24 cellular contexts compared by ENCODE assay signal in the genomic region with DNA sequence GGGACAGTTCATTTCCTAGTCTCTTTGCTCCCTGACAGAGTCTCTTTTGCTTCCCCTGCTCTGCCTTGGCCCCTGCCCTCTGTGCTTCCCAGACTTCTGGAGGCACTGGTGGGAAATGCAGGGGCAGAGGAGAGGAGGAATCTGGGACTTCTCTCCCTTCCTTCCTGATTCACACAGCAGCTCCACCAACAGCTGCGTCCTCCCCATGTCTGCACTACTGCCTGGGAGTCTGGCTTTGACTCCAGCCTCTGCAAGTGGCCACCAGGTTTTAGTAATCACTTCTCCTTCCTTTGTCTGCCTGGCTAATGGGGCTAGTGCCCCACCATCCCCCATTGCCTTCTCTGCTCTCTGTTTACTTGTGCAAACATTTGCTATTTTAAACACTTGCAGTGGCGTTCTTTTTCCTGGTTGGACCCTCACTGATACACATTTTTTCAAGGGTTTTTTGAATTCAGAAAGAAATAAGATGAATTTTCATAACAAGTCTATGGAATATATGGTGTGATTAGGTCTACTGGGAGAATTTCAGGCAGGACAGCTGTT. TPM values are rescaled to one million over a fixed set of nuclear protein-coding genes. Genes with fewer than 3 reads are reported as not detected.
DNase-seq lines count a peak whose midpoint lies in the region; ATAC-seq, FAIRE-seq and TF ChIP-seq lines count a peak whose summit lies in the region.
"Had no signal": no experiment of that assay in that cellular context is flagged by ENCODE, and none has a peak within 500 bp of the region (broad histone marks: within the 10 kb centered on the region; RNA-seq: fewer than 3 reads in every experiment).

No MANE protein-coding gene starts in this region.

- H4K20me1 ChIP-seq in DND-41 (ENCODE audit: insufficient read depth, low read length) (no peaks in the 10 kb centered on the region), Loucy (ENCODE audit: insufficient read depth, low read length, poor library complexity, severe bottlenecking) (no peaks in the 10 kb centered on the region), K562 (replicated peaks; ENCODE audit: control insufficient read depth, insufficient read depth, low read length) (no peaks in the 10 kb centered on the region)

- peaks cover 10% of the 10 kb centered on the region for H3K9me3 Mint-ChIP-seq in natural killer cell treated with Interleukin-12 subunit alpha and Interleukin-12 subunit beta and Interleukin-15 and Interleukin-18, amount 100 ng/mL, for 72 hours

- CTCF ChIA-PET in K562 (lab: Yijun Ruan, JAX; ENCODE audit: low intra/inter-chr PET ratio), result no interaction called here

- H3K9me3 ChIP-seq in DND-41 (ENCODE audit: insufficient read depth, low read length, severe bottlenecking) (no peaks in the 10 kb centered on the region), Loucy (ENCODE audit: insufficient read depth, low read depth, low read length) (no peaks in the 10 kb centered on the region), K562 (replicated peaks; ENCODE audit: control insufficient read depth, insufficient read depth, low read depth, low read length) (no peaks in the 10 kb centered on the region; the same call in 1 of the 2 replicates), body of pancreas (no peaks in the 10 kb centered on the region), adrenal gland (replicated peaks in 1 of 3) (no peaks in the 10 kb centered on the region)
- H3K9me3 ChIP-seq: neutrophil, upper lobe of right lung had no signal

- peak overlapping the region; percentile 68 for H3K27ac ChIP-seq in DND-41 (ENCODE audit: low read length)
- no peak overlapping the region for H3K27ac ChIP-seq in K562 (ENCODE audit: extremely low read depth, low read depth, low read length)
- H3K27ac ChIP-seq in body of pancreas, result no peak overlapping the region
- no peak overlapping the region for H3K27ac ChIP-seq in adrenal gland
- H3K27ac ChIP-seq: brain microvascular endothelial cell, coronary artery, neutrophil, upper lobe of right lung had no signal

- H3K9me2 ChIP-seq in Loucy (replicated peaks; ENCODE audit: low read depth, low read length), result no peaks in the 10 kb centered on the region

- peaks cover 65 to 78% of the 10 kb centered on the region in 2 donors for H3K4me1 Mint-ChIP-seq in natural killer cell treated with Interleukin-12 subunit alpha and Interleukin-12 subunit beta and Interleukin-15 and Interleukin-18, amount 100 ng/mL, for 72 hours (ENCODE audit: low read depth in 2 of 2)

- H3K79me2 ChIP-seq in DND-41 (ENCODE audit: insufficient read depth, low read length) (no peaks in the 10 kb centered on the region), Loucy (ENCODE audit: insufficient read depth, low read length) (no peaks in the 10 kb centered on the region), K562 (ENCODE audit: control insufficient read depth, insufficient read depth, low read length) (no peaks in the 10 kb centered on the region)

- no peak overlapping the region for H3K4me3 ChIP-seq in DND-41 (ENCODE audit: low read depth in 1 of 2, low read length in 2 of 2)
- H3K4me3 ChIP-seq in Loucy (ENCODE audit: low read length, poor library complexity, severe bottlenecking), result peak overlapping the region; percentile 23
- no peak overlapping the region for H3K4me3 ChIP-seq in K562
- no peak overlapping the region for H3K4me3 ChIP-seq in body of pancreas
- H3K4me3 ChIP-seq in adrenal gland, result no peak overlapping the region
- H3K4me3 ChIP-seq: coronary artery, MG63, upper lobe of right lung had no signal

- H3K9ac ChIP-seq in DND-41 (ENCODE audit: low read depth, low read length) (no peak overlapping the region), Loucy (ENCODE audit: low read depth, low read length, poor library complexity, severe bottlenecking) (peak overlapping the region; percentile 43), K562 (ENCODE audit: insufficient read depth in 1 of 2, low read depth in 2 of 2, low read length in 2 of 2) (no peak overlapping the region)

- WGBS in K562 (ENCODE audit: insufficient coverage, low coverage, missing lambda C conversion rate), result 21% methylated on average over 2 of the region's 2 CpGs
- WGBS in body of pancreas, 2 donors, result 70 to 81% methylated on average over 2 of the region's 2 CpGs
- WGBS in adrenal gland, 4 donors, result 78 to 90% (median 82%) methylated on average over 2 of the region's 2 CpGs

- H3K27ac Mint-ChIP-seq in natural killer cell treated with Interleukin-12 subunit alpha and Interleukin-12 subunit beta and Interleukin-15 and Interleukin-18, amount 100 ng/mL, for 72 hours, result peak overlapping the region; percentile 89 to 93
- H3K27ac Mint-ChIP-seq: activated naive CD8-positive, alpha-beta T cell treated with anti-CD3 and anti-CD28 coated beads for 36 hours; activated T-helper 1 cell treated with anti-CD3 and anti-CD28 coated beads, Interleukin-12 subunit alpha, Interleukin-12 subunit beta, Interleukin-2, Interleukin-4 antibody, amounts not matched to agents 30 ng/mL and 10 ng/mL and 1 ng/mL, durations not matched to agents 14 hours and 24 hours and 36 hours; CD4-positive, alpha-beta memory T cell had no signal

- peak overlapping the region; percentile 36 for H3K4me3 Mint-ChIP-seq in natural killer cell treated with Interleukin-12 subunit alpha and Interleukin-12 subunit beta and Interleukin-15 and Interleukin-18, amount 100 ng/mL, for 72 hours
- H3K4me3 Mint-ChIP-seq: activated naive CD8-positive, alpha-beta T cell treated with anti-CD3 and anti-CD28 coated beads for 36 hours; activated T-helper 1 cell treated with anti-CD3 and anti-CD28 coated beads, Interleukin-12 subunit alpha, Interleukin-12 subunit beta, Interleukin-2, Interleukin-4 antibody, amounts not matched to agents 30 ng/mL and 10 ng/mL and 1 ng/mL, durations not matched to agents 14 hours and 24 hours and 36 hours had no signal

- no peaks in the 10 kb centered on the region for H3K27me3 ChIP-seq in DND-41 (ENCODE audit: insufficient read depth, low read length, poor library complexity)
- no peaks in the 10 kb centered on the region for H3K27me3 ChIP-seq in Loucy (ENCODE audit: insufficient read depth, low read length, poor library complexity, severe bottlenecking)
- H3K27me3 ChIP-seq in K562 (ENCODE audit: control insufficient read depth in 2 of 2, insufficient read depth in 2 of 2, low read length in 2 of 2), result no peaks in the 10 kb centered on the region
- no peaks in the 10 kb centered on the region for H3K27me3 ChIP-seq in body of pancreas
- no peaks in the 10 kb centered on the region for H3K27me3 ChIP-seq in adrenal gland
- H3K27me3 ChIP-seq: brain microvascular endothelial cell, MG63, neutrophil, upper lobe of right lung had no signal

- H3K4me1 ChIP-seq in DND-41 (ENCODE audit: insufficient read depth, low read length) (peaks cover 51% of the 10 kb centered on the region), Loucy (ENCODE audit: insufficient read depth, low read length, poor library complexity, severe bottlenecking) (peaks cover 71% of the 10 kb centered on the region), K562 (replicated peaks in 1 of 2; ENCODE audit: control insufficient read depth in 2 of 2, insufficient read depth in 2 of 2, low read length in 2 of 2) (peaks cover 0 to 6% of the 10 kb centered on the region in 2 experiments; a peak in 2 of 5 replicates), body of pancreas (no peaks in the 10 kb centered on the region), adrenal gland (replicated peaks in 1 of 2) (no peaks in the 10 kb centered on the region)
- H3K4me1 ChIP-seq: upper lobe of right lung had no signal

- no peak for DNase-seq in DND-41
- no peak for DNase-seq in K562 (ENCODE audit: extremely low read depth in 1 of 4, low spot score in 3 of 4)
- DNase-seq in natural killer cell treated with Interleukin-12 subunit alpha and Interleukin-12 subunit beta and Interleukin-15 and Interleukin-18, amount 100 ng/mL, for 72 hours (ENCODE audit: low spot score), result no peak
- DNase-seq in body of pancreas, result no peak
- DNase-seq in NCI-H82 (lab: John Stamatoyannopoulos, UW), result no peak
- no peak for DNase-seq in adrenal gland
- DNase-seq in left cardiac atrium, result no peak
- DNase-seq: activated naive CD8-positive, alpha-beta T cell treated with anti-CD3 and anti-CD28 coated beads for 36 hours; brain microvascular endothelial cell; CD4-positive, alpha-beta memory T cell; glutamatergic neuron; MG63; NCI-H1694 treated with DMSO at 0.1 percent for 48 hours; NCI-H226; upper lobe of right lung had no signal

- peaks cover 43% of the 10 kb centered on the region for H3K36me3 Mint-ChIP-seq in natural killer cell treated with Interleukin-12 subunit alpha and Interleukin-12 subunit beta and Interleukin-15 and Interleukin-18, amount 100 ng/mL, for 72 hours
- H3K36me3 Mint-ChIP-seq: CD4-positive, alpha-beta memory T cell had no signal

- in situ Hi-C loops in K562 (cut with MboI), result no loop called here

- H2AFZ ChIP-seq in DND-41 (ENCODE audit: low read depth, low read length) (0 out of 2 replicates have a peak overlapping the region, but pooled peaks have one; percentile 20), Loucy (ENCODE audit: low read length) (no peak overlapping the region), K562 (ENCODE audit: low read depth, low read length) (peak overlapping the region; percentile 5; the same call in 1 of the 2 replicates)

- no peaks in the 10 kb centered on the region for H3K9me1 ChIP-seq in K562 (ENCODE audit: control insufficient read depth, insufficient read depth, low read length)

- ATAC-seq in DND-41 (ENCODE audit: insufficient read depth, low read depth), result no peak
- no peak; the same call in 2 of the 3 replicates for ATAC-seq in K562
- peak in 1 of 2 donors; percentile 50 for ATAC-seq in natural killer cell treated with Interleukin-12 subunit alpha and Interleukin-12 subunit beta and Interleukin-15 and Interleukin-18, amount 100 ng/mL, for 72 hours
- no peak for ATAC-seq in body of pancreas
- no peak for ATAC-seq in left cardiac atrium
- ATAC-seq: HCT116, left lobe of liver, SK-N-SH treated with all-trans-retinoic acid at 6 μM for 48 hours, upper lobe of right lung had no signal

- no peaks in the 10 kb centered on the region for H3K36me3 ChIP-seq in DND-41 (ENCODE audit: insufficient read depth, low read length)
- no peaks in the 10 kb centered on the region for H3K36me3 ChIP-seq in Loucy (ENCODE audit: insufficient read depth, low read length)
- no peaks in the 10 kb centered on the region for H3K36me3 ChIP-seq in K562 (ENCODE audit: control insufficient read depth, insufficient read depth, low read length)
- no peaks in the 10 kb centered on the region for H3K36me3 ChIP-seq in body of pancreas (replicated peaks in 1 of 2; ENCODE audit: insufficient read depth in 1 of 2, low read depth in 2 of 2)
- no peaks in the 10 kb centered on the region for H3K36me3 ChIP-seq in adrenal gland (replicated peaks in 1 of 2)
- H3K36me3 ChIP-seq: brain microvascular endothelial cell, MG63, neutrophil, upper lobe of right lung had no signal

- intact Hi-C loops in K562 (cut with micrococcal nuclease) (no loop called here), body of pancreas (cut with DNase I) (no loop called here), adrenal gland (cut with DNase I) (no loop called here), left cardiac atrium (cut with DNase I) (no loop called here)

- TF ChIP-seq EP300 in K562 (IDR thresholded peaks at IDR 0.05; ENCODE audit: low read length), result no peak

- TF ChIP-seq RAD21 in K562 (CRISPR knock-in tag; conservative IDR thresholded peaks at IDR 0.05 in 1 of 2, IDR thresholded peaks at IDR 0.05 in 1 of 2), result no peak

- no peak for FAIRE-seq in K562 (lab: Jason Lieb, UNC)

- H3K27me3 Mint-ChIP-seq in natural killer cell treated with Interleukin-12 subunit alpha and Interleukin-12 subunit beta and Interleukin-15 and Interleukin-18, amount 100 ng/mL, for 72 hours, result no peaks in the 10 kb centered on the region
- H3K27me3 Mint-ChIP-seq: CD4-positive, alpha-beta memory T cell had no signal

- TF ChIP-seq CTCF in DND-41 (IDR thresholded peaks at IDR 0.05; ENCODE audit: borderline replicate concordance, extremely low read depth, low read length, poor library complexity, severe bottlenecking), result no peak
- TF ChIP-seq CTCF in Loucy (conservative IDR thresholded peaks at IDR 0.05; ENCODE audit: low read length), result no peak
- no peak for TF ChIP-seq CTCF in K562 (IDR thresholded peaks at IDR 0.05 in 2 of 3, conservative IDR thresholded peaks at IDR 0.05 in 1 of 3; ENCODE audit: insufficient read depth in 2 of 3, low read depth in 1 of 3, low read length in 3 of 3)
- TF ChIP-seq CTCF in body of pancreas (IDR thresholded peaks at IDR 0.05), result no peak
- TF ChIP-seq CTCF in adrenal gland (IDR thresholded peaks at IDR 0.05), result no peak

- TF ChIP-seq POLR2A in K562 (conservative IDR thresholded peaks at IDR 0.05), result no peak
- no peak for TF ChIP-seq POLR2A in body of pancreas (IDR thresholded peaks at IDR 0.05)
- TF ChIP-seq POLR2A in adrenal gland (IDR thresholded peaks at IDR 0.05), result no peak

- peaks cover 4% of the 10 kb centered on the region for H3F3A ChIP-seq in Loucy (ENCODE audit: low read depth)

- BruUV-seq in K562 (replicated peaks; lab: Mats Ljungman, UMichigan), result no TSS peak

- H3K4me2 ChIP-seq in DND-41 (ENCODE audit: insufficient read depth, low read length) (peak overlapping the region; percentile 13; the same call in 1 of the 2 replicates), Loucy (ENCODE audit: low read depth, low read length, poor library complexity, severe bottlenecking) (peak overlapping the region; percentile 40), K562 (ENCODE audit: insufficient read depth, low read length) (no peak overlapping the region)

- POLR2A ChIA-PET in K562 (lab: Yijun Ruan, JAX), result no interaction called here

RNA-seq across cellular contexts. Expression of gene FASLG, which starts 21.9 kb away (rescaled TPM):
- total RNA-seq in K562 (2011; cell fraction: chromatin; rRNA removed; ENCODE audit: low replicate concordance), result not detected in 2 replicates
- total RNA-seq in K562 (2011; cell fraction: nucleolus; rRNA removed), result not detected in 2 replicates
- not detected in 2 replicates for total RNA-seq in K562 (2011; cell fraction: nucleoplasm; rRNA removed)
- total RNA-seq in K562 (2014; rRNA removed), result not detected in 2 replicates
- not detected in 2 replicates for total RNA-seq in K562 (2014; rRNA removed; fragmentation: Illumina TruSeq; extraction: Trizol)
- total RNA-seq in K562 (2015; rRNA removed; fragmentation: Illumina TruSeq; extraction: Trizol), result not detected in 2 replicates
- total RNA-seq in K562 (2021), result not detected in 2 replicates
- polyA plus RNA-seq in K562 (2011; rRNA removed), result 0.05 TPM in 1 of 2 replicates, not detected in the other
- not detected in 2 replicates for polyA plus RNA-seq in K562 (2011; cell fraction: cytosol; rRNA removed)
- not detected in 2 replicates for polyA plus RNA-seq in K562 (2011; cell fraction: nucleus; rRNA removed)
- polyA plus RNA-seq in K562 (2012), result 0.04 TPM in 1 of 2 replicates, not detected in the other
- polyA plus RNA-seq in K562 (2014; fragmentation: Illumina TruSeq; extraction: Trizol), result not detected in 2 replicates
- not detected for polyA plus RNA-seq in K562 (2014; fragmentation: Nextera tagmentation; extraction: Ambion mirVana)
- polyA plus RNA-seq in K562 (2014; rRNA removed), result not detected in 2 replicates
- not detected in 2 replicates for polyA minus RNA-seq in K562 (2011; rRNA and poly(A)+ RNA removed)
- polyA minus RNA-seq in K562 (2011; cell fraction: cytosol; rRNA and poly(A)+ RNA removed), result not detected in 2 replicates
- polyA minus RNA-seq in K562 (2011; cell fraction: nucleus; rRNA and poly(A)+ RNA removed), result not detected in 2 replicates
- 100 to 1,000 TPM in 1 of 2 donors, 10 to 100 TPM in 1; 80.6 to 195 TPM for total RNA-seq in natural killer cell treated with Interleukin-12 subunit alpha and Interleukin-12 subunit beta and Interleukin-15 and Interleukin-18, amount 100 ng/mL, for 72 hours
- not detected for total RNA-seq in body of pancreas
- under 1 TPM in 3 of 8 donors, not detected in 5; 0.23 to 0.45 (median 0.25) TPM for total RNA-seq in adrenal gland
- polyA plus RNA-seq in adrenal gland, result under 1 TPM; 0.13 to 0.32 (median 0.15) TPM
- under 1 TPM in 1 of 2 donors, not detected in 1; 0.27 TPM for total RNA-seq in left cardiac atrium
- total RNA-seq: Daoy, left lobe of liver, renal cortical epithelial cell had no signal

Comparison
In these comparisons a context has a peak if more than half of its experiments do, and no peak if none do; other contexts are left out.
1. RNA of gene FASLG, which starts 21.9 kb away (total RNA-seq): 80.6 to 195 TPM in natural killer cell treated with Interleukin-12 subunit alpha and Interleukin-12 subunit beta and Interleukin-15 and Interleukin-18, amount 100 ng/mL, for 72 hours; 0.27 TPM in left cardiac atrium, 0.23 to 0.45 TPM in adrenal gland, not detected in K562 and not detected in body of pancreas; every median in the first group is over 10 times any median in the second.